8 cellular contexts compared by ENCODE assay signal in genomic region chr1:43554444-43554992, GRCh38. TPM values are rescaled to one million over a fixed set of nuclear protein-coding genes. Genes with fewer than 3 reads are reported as not detected.
A peak's percentile ranks its signal among the peaks of the same experiment; 100 is the strongest.
DNase-seq lines count a peak whose midpoint lies in the region; ATAC-seq and TF ChIP-seq lines count a peak whose summit lies in the region.

No MANE protein-coding gene starts in this region.

- H3K27ac ChIP-seq in angular gyrus (ENCODE audit: low read depth, low read length) = peak overlapping the region; percentile 86
- H3K27ac ChIP-seq in right lobe of liver = no peak overlapping the region

- H3K4me3 ChIP-seq in right lobe of liver = no peak overlapping the region

- H3K36me3 ChIP-seq in right lobe of liver = peaks cover 0 to 26% (median 14%) of the 10 kb centered on the region in 4 donors

- no peak for ATAC-seq in right lobe of liver
- no peak for ATAC-seq in GM19035 (IDR thresholded peaks at IDR 0.05; ENCODE audit: unreplicated experiment)
- no peak for ATAC-seq in GM18511 (IDR thresholded peaks at IDR 0.05; ENCODE audit: unreplicated experiment)

- no peak for TF ChIP-seq POLR2A in right lobe of liver (IDR thresholded peaks at IDR 0.05)

- no peaks in the 10 kb centered on the region for H3K27me3 ChIP-seq in right lobe of liver

- peaks cover 0 to 46% (median 26%) of the 10 kb centered on the region in 4 donors for H3K4me1 ChIP-seq in right lobe of liver

- H3K9me3 ChIP-seq in right lobe of liver = no peaks in the 10 kb centered on the region

- intact Hi-C loops in right lobe of liver (cut with DNase I) = no loop called here

- TF ChIP-seq CTCF in right lobe of liver (IDR thresholded peaks at IDR 0.05) = peak in 3 of 4 donors; percentile 22 to 34 (median 33)

- DNase-seq in stimulated activated CD4-positive, alpha-beta T cell treated with anti-CD3 and anti-CD28 coated beads, Interleukin-1b, Interleukin-23, amount 100 ng/mL, for 48 hours = peak; percentile 21
- DNase-seq in stimulated activated CD4-positive, alpha-beta T cell treated with anti-CD3 and anti-CD28 coated beads, Interleukin-4, amount 100 ng/mL, for 4 hours = no peak
- DNase-seq in NCI-H2196 treated with DMSO at 0.1 percent for 48 hours (lab: John Stamatoyannopoulos, UW; ENCODE audit: unreplicated experiment) = peak; percentile 53
- DNase-seq in right lobe of liver = no peak
- DNase-seq in germinal center (ENCODE audit: low spot score) = no peak

- WGBS in right lobe of liver (ENCODE audit: insufficient coverage, low coverage, low lambda C conversion rate, missing lambda C conversion rate) = 75% methylated on average over 5 of the region's 6 CpGs

RNA-seq across cellular contexts. Expression of gene PTPRF, which starts 23.8 kb away (rescaled TPM):
- 100 to 1,000 TPM in 4 of 6 experiments, 10 to 100 TPM in 2; 97.1 to 252 (median 160) TPM for total RNA-seq in right lobe of liver

Comparison
In these comparisons a context has a peak if more than half of its experiments do, and no peak if none do; other contexts are left out.
1. DNase-seq: peak in stimulated activated CD4-positive, alpha-beta T cell treated with anti-CD3 and anti-CD28 coated beads, Interleukin-1b, Interleukin-23, amount 100 ng/mL, for 48 hours (single experiment) and NCI-H2196 treated with DMSO at 0.1 percent for 48 hours (single experiment); none in stimulated activated CD4-positive, alpha-beta T cell treated with anti-CD3 and anti-CD28 coated beads, Interleukin-4, amount 100 ng/mL, for 4 hours (0 of 2), right lobe of liver (0 of 3) and germinal center (single experiment).